ENCODE assay signal across 16 cellular contexts in genomic region chr2:130303142-130303541, GRCh38.
A peak's percentile ranks its signal among the peaks of the same experiment; 100 is the strongest.
DNase-seq lines count a peak whose midpoint lies in the region; ATAC-seq and FAIRE-seq lines count a peak whose summit lies in the region.
"Had no signal": no experiment of that assay in that cellular context is flagged by ENCODE, and none has a peak within 500 bp of the region (broad histone marks: within the 10 kb centered on the region; RNA-seq: fewer than 3 reads in every experiment).

No MANE protein-coding gene starts in this region.

- DNase-seq in NCI-H1092 treated with DMSO at 0.1 percent for 48 hours (lab: John Stamatoyannopoulos, UW): no peak
- no peak for DNase-seq in cerebellar cortex (ENCODE audit: low spot score)
- DNase-seq in RCC 7860 (ENCODE audit: low spot score): no peak
- no peak for DNase-seq in head of caudate nucleus
- DNase-seq: activated CD4-positive, alpha-beta T cell treated with anti-CD3 and anti-CD28 coated beads, Interleukin-2, amount 10 ng/mL, durations not matched to agents 7 days and 5 days; mesendoderm; NCI-H1694; SHP77; stimulated activated naive CD4-positive, alpha-beta T cell; T1000; uterus had no signal

- intact Hi-C loops in head of caudate nucleus (cut with DNase I): no loop called here

- FAIRE-seq in RCC 7860 (lab: Jason Lieb, UNC): no peak

- ATAC-seq in GM18517 (IDR thresholded peaks at IDR 0.05; ENCODE audit: unreplicated experiment) (peak; percentile 90), GM19463 (IDR thresholded peaks at IDR 0.05; ENCODE audit: unreplicated experiment) (peak; percentile 80), HG02759 (IDR thresholded peaks at IDR 0.05; ENCODE audit: unreplicated experiment) (peak; percentile 65), HG03342 (IDR thresholded peaks at IDR 0.05; ENCODE audit: unreplicated experiment) (peak; percentile 66)
- ATAC-seq: sciatic nerve had no signal
